ENCODE assay signal across 15 cellular contexts in the genomic region with DNA sequence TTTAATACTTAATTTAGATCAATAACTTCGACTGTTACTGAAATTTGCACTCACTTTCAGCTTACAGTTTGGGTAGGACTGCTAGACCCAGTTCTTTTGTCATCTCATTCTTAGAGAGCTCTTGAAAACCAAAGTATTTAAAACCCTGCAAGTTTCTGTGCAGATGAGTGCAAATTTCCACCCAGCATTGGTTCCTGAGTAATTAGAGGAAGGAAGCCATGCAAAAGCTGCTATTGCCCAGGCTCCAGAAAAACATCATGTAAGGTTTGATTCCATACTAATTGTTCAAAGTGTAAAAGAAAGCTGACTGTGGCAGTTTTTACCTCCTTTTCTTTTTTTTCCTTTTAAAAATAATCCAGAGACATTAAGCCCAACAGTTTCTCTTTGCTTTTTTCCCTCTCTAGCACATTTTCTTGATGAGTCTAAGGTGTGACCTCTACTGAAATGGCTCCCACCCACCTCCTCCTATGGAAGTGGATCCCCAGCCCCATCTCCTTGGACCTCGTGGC. TPM values are rescaled to one million over a fixed set of nuclear protein-coding genes. Genes with fewer than 3 reads are reported as not detected.
DNase-seq lines count a peak whose midpoint lies in the region; ATAC-seq and TF ChIP-seq lines count a peak whose summit lies in the region.
"Had no signal": no experiment of that assay in that cellular context is flagged by ENCODE, and none has a peak within 500 bp of the region (broad histone marks: within the 10 kb centered on the region; RNA-seq: fewer than 3 reads in every experiment).

No MANE protein-coding gene starts in this region.

- peaks cover 20 to 47% of the 10 kb centered on the region in 2 donors for H3K4me1 ChIP-seq in left lung
- H3K4me1 ChIP-seq in stomach, result peaks cover 67 to 96% (median 86%) of the 10 kb centered on the region in 4 donors

- H3K36me3 ChIP-seq in left lung, result peaks cover 0 to 73% of the 10 kb centered on the region in 2 donors
- H3K36me3 ChIP-seq in stomach, result peaks cover 21 to 72% (median 62%) of the 10 kb centered on the region in 4 donors

- ATAC-seq in activated T-helper 17 cell treated with anti-CD3 and anti-CD28 coated beads, Interleukin-2, amount 50 U/mL, for 72 hours (replicated peaks), result peak; percentile 40
- ATAC-seq in left lung (peak; percentile 8), HG03521 (IDR thresholded peaks at IDR 0.05; ENCODE audit: unreplicated experiment) (no peak), HG02678 (IDR thresholded peaks at IDR 0.05; ENCODE audit: unreplicated experiment) (no peak), GM18870 (IDR thresholded peaks at IDR 0.05; ENCODE audit: unreplicated experiment) (no peak)

- DNase-seq in Kasumi-1 (lab: John Stamatoyannopoulos, UW) (peak; percentile 56 to 62), left lung (no peak), stomach (no peak), epidermal melanocyte (ENCODE audit: insufficient read length, low spot score) (no peak)
- DNase-seq: activated CD4-positive, alpha-beta T cell treated with anti-CD3 and anti-CD28 coated beads for 1 hour; activated T-cell treated with anti-CD3 and anti-CD28 coated beads, Interleukin-2, amount 50 U/mL, for 48 hours; Caco-2; KG1; NCI-H2029; NCI-H82 had no signal

- H3K27ac ChIP-seq in left lung (peak overlapping the region; percentile 70 to 74), stomach (peak overlapping the region; percentile 78 to 95 (median 83))

- peaks cover 12% of the 10 kb centered on the region for H3K4me1 Mint-ChIP-seq in activated T-helper 17 cell treated with anti-CD3 and anti-CD28 coated beads, Interleukin-2, amount 50 U/mL, for 72 hours

- H3K4me3 Mint-ChIP-seq in activated T-helper 17 cell treated with anti-CD3 and anti-CD28 coated beads, Interleukin-2, amount 50 U/mL, for 72 hours, result no peak overlapping the region
- H3K4me3 Mint-ChIP-seq: mesothelial cell of epicardium had no signal

- H3K9me3 ChIP-seq in left lung, result no peaks in the 10 kb centered on the region
- H3K9me3 ChIP-seq in stomach, result no peaks in the 10 kb centered on the region
- H3K9me3 ChIP-seq: Caco-2 had no signal

- H3K36me3 Mint-ChIP-seq in activated T-helper 17 cell treated with anti-CD3 and anti-CD28 coated beads, Interleukin-2, amount 50 U/mL, for 72 hours (ENCODE audit: low read depth), result peaks cover 95% of the 10 kb centered on the region

- H3K9me3 Mint-ChIP-seq in activated T-helper 17 cell treated with anti-CD3 and anti-CD28 coated beads, Interleukin-2, amount 50 U/mL, for 72 hours, result no peaks in the 10 kb centered on the region
- H3K9me3 Mint-ChIP-seq: mesothelial cell of epicardium had no signal

- peak overlapping the region; percentile 82 for H3K27ac Mint-ChIP-seq in activated T-helper 17 cell treated with anti-CD3 and anti-CD28 coated beads, Interleukin-2, amount 50 U/mL, for 72 hours
- H3K27ac Mint-ChIP-seq: mesothelial cell of epicardium had no signal

- intact Hi-C loops in left lung (cut with DNase I) (no loop called here), stomach (cut with DNase I; ENCODE audit: low total_unique reads) (no loop called here)

- no peak for TF ChIP-seq POLR2A in stomach (IDR thresholded peaks at IDR 0.05)

- H3K27me3 Mint-ChIP-seq in activated T-helper 17 cell treated with anti-CD3 and anti-CD28 coated beads, Interleukin-2, amount 50 U/mL, for 72 hours, result no peaks in the 10 kb centered on the region

- H3K4me3 ChIP-seq in left lung, result no peak overlapping the region
- no peak overlapping the region for H3K4me3 ChIP-seq in stomach

- TF ChIP-seq CTCF in left lung (IDR thresholded peaks at IDR 0.05) (no peak), stomach (IDR thresholded peaks at IDR 0.05) (no peak)

- H3K27me3 ChIP-seq in left lung, result no peaks in the 10 kb centered on the region
- no peaks in the 10 kb centered on the region for H3K27me3 ChIP-seq in stomach

- WGBS in stomach, 5 donors, result 57 to 64% (median 60%) methylated on average over 2 of the region's 2 CpGs

- TF ChIP-seq EP300 in stomach (IDR thresholded peaks at IDR 0.05), result no peak

RNA-seq across cellular contexts. Expression of gene ABHD2, which starts 30.3 kb away (rescaled TPM):
- 10 to 100 TPM; 40.1 to 47.7 TPM for total RNA-seq in activated T-helper 17 cell treated with anti-CD3 and anti-CD28 coated beads, Interleukin-2, amount 50 U/mL, for 72 hours
- total RNA-seq in left lung (100 to 1,000 TPM; 214 to 231 TPM), stomach (100 to 1,000 TPM in 4 of 5 donors, 10 to 100 TPM in 1; 16.5 to 192 (median 148) TPM)
- 10 to 100 TPM in 1 of 3 donors, 1 to 10 TPM in 2; 5.1 to 16.9 (median 8.9) TPM for polyA plus RNA-seq in stomach

Comparison
In these comparisons a context has a peak if more than half of its experiments do, and no peak if none do; other contexts are left out.
1. DNase-seq: peak in Kasumi-1 (2 of 2); none in left lung (0 of 2), stomach (single experiment) and epidermal melanocyte (single experiment).
2. ATAC-seq: peak in activated T-helper 17 cell treated with anti-CD3 and anti-CD28 coated beads, Interleukin-2, amount 50 U/mL, for 72 hours (single experiment) and left lung (single experiment); none in HG03521 (single experiment), HG02678 (single experiment) and GM18870 (single experiment).